ENCODE assay signal across 8 cellular contexts in the genomic region with DNA sequence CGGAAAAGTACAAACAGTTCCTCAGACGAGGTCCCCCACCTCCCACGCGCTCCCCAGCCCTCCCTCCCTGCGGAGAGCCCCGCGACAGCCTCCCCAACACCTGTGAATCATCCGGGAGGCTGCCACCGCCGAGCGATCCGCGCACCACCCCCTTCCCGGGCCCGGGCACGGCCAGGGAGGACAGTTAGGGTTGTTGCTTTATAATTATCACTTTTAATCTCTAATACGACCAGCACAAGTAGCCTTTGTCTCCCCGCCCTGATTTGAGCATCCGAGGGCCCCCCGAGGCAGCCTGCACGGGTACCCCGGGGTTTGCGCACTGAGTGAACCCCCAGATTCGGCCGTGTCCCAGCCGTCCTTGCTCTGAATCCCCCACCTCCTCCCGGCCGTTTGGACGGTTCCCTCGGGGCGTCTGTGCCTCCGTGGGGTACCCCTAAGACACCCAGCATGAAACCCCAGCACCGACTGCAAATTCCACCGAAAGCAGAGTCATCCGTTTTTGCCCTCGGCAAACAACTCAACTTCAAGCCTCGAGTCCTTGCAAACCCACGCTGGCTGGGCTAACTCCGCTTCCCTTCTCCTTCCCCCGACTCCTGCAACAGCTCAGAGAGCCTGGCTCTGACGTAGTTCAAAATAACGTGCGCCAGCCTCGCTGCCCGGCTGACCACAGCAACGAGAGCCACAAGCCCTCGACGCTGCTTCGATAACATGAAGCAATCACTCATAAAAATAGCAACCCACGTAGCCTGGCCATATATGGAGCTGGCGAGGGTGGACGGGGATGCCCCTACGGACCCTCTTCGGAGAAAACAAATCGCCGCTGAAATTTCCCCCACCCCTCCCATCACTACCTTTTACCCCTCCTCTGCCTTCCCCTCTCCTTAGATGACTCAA. TPM values are rescaled to one million over a fixed set of nuclear protein-coding genes. Genes with fewer than 3 reads are reported as not detected.
DNase-seq lines count a peak whose midpoint lies in the region; ATAC-seq and TF ChIP-seq lines count a peak whose summit lies in the region.

No MANE protein-coding gene starts in this region.

- BruUV-seq in Caco-2 (replicated peaks; lab: Mats Ljungman, UMichigan): no TSS peak

- no peak for TF ChIP-seq CTCF in Caco-2 (IDR thresholded peaks at IDR 0.05; ENCODE audit: insufficient read depth in 1 of 2, low read depth in 1 of 2, low read length in 1 of 2, severe bottlenecking in 1 of 2, unreplicated experiment in 1 of 2)
- no peak for TF ChIP-seq CTCF in foreskin keratinocyte (conservative IDR thresholded peaks at IDR 0.05)
- no peak for TF ChIP-seq CTCF in neural progenitor cell (IDR thresholded peaks at IDR 0.05)
- TF ChIP-seq CTCF in MM.1S (IDR thresholded peaks at IDR 0.05; ENCODE audit: low read length): no peak

- no peaks in the 10 kb centered on the region for H3K4me1 Mint-ChIP-seq in Caco-2 (ENCODE audit: low read depth, unreplicated experiment)
- peaks cover 11% of the 10 kb centered on the region for H3K4me1 Mint-ChIP-seq in activated CD4-positive, alpha-beta T cell treated with anti-CD3 and anti-CD28 coated beads, Interleukin-2, amount 10 ng/mL, durations not matched to agents 7 days and 5 days
- peaks cover 18% of the 10 kb centered on the region for H3K4me1 Mint-ChIP-seq in neural progenitor cell

- H3K4me1 ChIP-seq in Caco-2 (no peaks in the 10 kb centered on the region), foreskin keratinocyte (no peaks in the 10 kb centered on the region), neural progenitor cell (peaks cover 10% of the 10 kb centered on the region), MM.1S (ENCODE audit: low read length) (no peaks in the 10 kb centered on the region)

- POLR2A ChIA-PET in Caco-2 (lab: Charles Lee): no interaction called here
- POLR2A ChIA-PET in activated CD4-positive, alpha-beta T cell treated with anti-CD3 and anti-CD28 coated beads, Interleukin-2, amount 10 ng/mL, durations not matched to agents 7 days and 5 days (lab: Charles Lee): no interaction called here

- H3K4me3 Mint-ChIP-seq in Caco-2 (ENCODE audit: unreplicated experiment) (peak overlapping the region; percentile 25), neural progenitor cell (peak overlapping the region; percentile 88)
- H3K4me3 Mint-ChIP-seq in activated CD4-positive, alpha-beta T cell treated with anti-CD3 and anti-CD28 coated beads, Interleukin-2, amount 10 ng/mL, durations not matched to agents 7 days and 5 days: peak overlapping the region; percentile 17

- no peaks in the 10 kb centered on the region for H3K9me2 ChIP-seq in MM.1S (replicated peaks; ENCODE audit: insufficient read depth, low read length)

- H3K9ac ChIP-seq in neural progenitor cell (no peak overlapping the region), MM.1S (ENCODE audit: low read length) (no peak overlapping the region)

- H3K27ac ChIP-seq in foreskin keratinocyte: no peak overlapping the region
- H3K27ac ChIP-seq in neural progenitor cell: no peak overlapping the region
- H3K27ac ChIP-seq in MM.1S (ENCODE audit: low read length): no peak overlapping the region

- H3F3A ChIP-seq in neural progenitor cell (ENCODE audit: low read depth) (peaks cover 21% of the 10 kb centered on the region), MM.1S (ENCODE audit: insufficient read depth, low read length) (no peaks in the 10 kb centered on the region)

- no peaks in the 10 kb centered on the region for H3K27me3 ChIP-seq in Caco-2 (replicated peaks; ENCODE audit: control insufficient read depth, insufficient read depth, low read length)
- peaks cover 64% of the 10 kb centered on the region for H3K27me3 ChIP-seq in foreskin keratinocyte
- H3K27me3 ChIP-seq in neural progenitor cell: peaks cover 69% of the 10 kb centered on the region
- no peaks in the 10 kb centered on the region for H3K27me3 ChIP-seq in MM.1S (replicated peaks; ENCODE audit: insufficient read depth, low read length)

- H3K36me3 ChIP-seq in Caco-2 (ENCODE audit: control insufficient read depth, insufficient read depth, low read length) (no peaks in the 10 kb centered on the region), neural progenitor cell (no peaks in the 10 kb centered on the region), MM.1S (replicated peaks; ENCODE audit: insufficient read depth, low read length) (no peaks in the 10 kb centered on the region)

- H3K4me3 ChIP-seq in Caco-2 (ENCODE audit: low read depth, low read length): no peak overlapping the region
- H3K4me3 ChIP-seq in neural progenitor cell: peak overlapping the region; percentile 60
- H3K4me3 ChIP-seq in MM.1S (ENCODE audit: low read length): no peak overlapping the region

- H4K20me1 ChIP-seq in neural progenitor cell (ENCODE audit: low read depth) (peaks cover 17% of the 10 kb centered on the region), MM.1S (ENCODE audit: insufficient read depth, low read length) (no peaks in the 10 kb centered on the region)

- ATAC-seq in foreskin keratinocyte: peak; percentile 52
- no peak for ATAC-seq in GM21619 (IDR thresholded peaks at IDR 0.05; ENCODE audit: unreplicated experiment)
- ATAC-seq in HG03571 (IDR thresholded peaks at IDR 0.05; ENCODE audit: unreplicated experiment): no peak

- H3K27ac Mint-ChIP-seq in Caco-2 (ENCODE audit: unreplicated experiment) (no peak overlapping the region), neural progenitor cell (peak overlapping the region; percentile 98)
- no peak overlapping the region for H3K27ac Mint-ChIP-seq in activated CD4-positive, alpha-beta T cell treated with anti-CD3 and anti-CD28 coated beads, Interleukin-2, amount 10 ng/mL, durations not matched to agents 7 days and 5 days

- DNase-seq in Caco-2 (no peak), NCI-H1105 (lab: John Stamatoyannopoulos, UW) (peak; percentile 70), foreskin keratinocyte (peak in 1 of 2 donors; percentile 14), neural progenitor cell (ENCODE audit: low spot score) (peak; percentile 90), MM.1S (no peak)
- DNase-seq in activated CD4-positive, alpha-beta T cell treated with anti-CD3 and anti-CD28 coated beads, Interleukin-2, amount 10 ng/mL, durations not matched to agents 7 days and 5 days: no peak

- CTCF ChIA-PET in Caco-2 (lab: Charles Lee): no interaction called here
- CTCF ChIA-PET in activated CD4-positive, alpha-beta T cell treated with anti-CD3 and anti-CD28 coated beads, Interleukin-2, amount 10 ng/mL, durations not matched to agents 7 days and 5 days (lab: Charles Lee): no interaction called here

- H3K9me3 Mint-ChIP-seq in Caco-2 (ENCODE audit: unreplicated experiment) (no peaks in the 10 kb centered on the region), neural progenitor cell (no peaks in the 10 kb centered on the region)
- H3K9me3 Mint-ChIP-seq in activated CD4-positive, alpha-beta T cell treated with anti-CD3 and anti-CD28 coated beads, Interleukin-2, amount 10 ng/mL, durations not matched to agents 7 days and 5 days: no peaks in the 10 kb centered on the region

- H3K4me2 ChIP-seq in neural progenitor cell (peak overlapping the region; percentile 98), MM.1S (ENCODE audit: low read depth, low read length) (no peak overlapping the region)

- H3K79me2 ChIP-seq in neural progenitor cell (ENCODE audit: low read depth): no peaks in the 10 kb centered on the region
- H3K79me2 ChIP-seq in MM.1S (ENCODE audit: low read length): no peaks in the 10 kb centered on the region

- H2AFZ ChIP-seq in neural progenitor cell (replicated peaks) (peak overlapping the region; percentile 88), MM.1S (ENCODE audit: low read length) (no peak overlapping the region)

- H3K27me3 Mint-ChIP-seq in Caco-2 (ENCODE audit: insufficient read depth, unreplicated experiment) (peaks cover 15% of the 10 kb centered on the region), neural progenitor cell (ENCODE audit: insufficient read depth, low read depth) (peaks cover 5% of the 10 kb centered on the region)
- H3K27me3 Mint-ChIP-seq in activated CD4-positive, alpha-beta T cell treated with anti-CD3 and anti-CD28 coated beads, Interleukin-2, amount 10 ng/mL, durations not matched to agents 7 days and 5 days: peaks cover 27% of the 10 kb centered on the region

- no peaks in the 10 kb centered on the region for H3K9me3 ChIP-seq in Caco-2
- no peaks in the 10 kb centered on the region for H3K9me3 ChIP-seq in neural progenitor cell (ENCODE audit: low read depth)
- no peaks in the 10 kb centered on the region for H3K9me3 ChIP-seq in MM.1S (replicated peaks; ENCODE audit: insufficient read depth, low read length)

- intact Hi-C loops in Caco-2 (cut with micrococcal nuclease; ENCODE audit: unreplicated experiment): no loop called here

- no peaks in the 10 kb centered on the region for H3K36me3 Mint-ChIP-seq in Caco-2 (ENCODE audit: insufficient read depth, unreplicated experiment)
- H3K36me3 Mint-ChIP-seq in activated CD4-positive, alpha-beta T cell treated with anti-CD3 and anti-CD28 coated beads, Interleukin-2, amount 10 ng/mL, durations not matched to agents 7 days and 5 days (ENCODE audit: low read depth): no peaks in the 10 kb centered on the region
- H3K36me3 Mint-ChIP-seq in neural progenitor cell: no peaks in the 10 kb centered on the region

RNA-seq across cellular contexts. Expression of a gene that starts 0.9 kb away (rescaled TPM):
- total RNA-seq in Caco-2 (2022): not detected in 2 replicates
- total RNA-seq in activated CD4-positive, alpha-beta T cell treated with anti-CD3 and anti-CD28 coated beads, Interleukin-2, amount 10 ng/mL, durations not matched to agents 7 days and 5 days: not detected
- not detected in 2 replicates for total RNA-seq in foreskin keratinocyte
- polyA plus RNA-seq in foreskin keratinocyte: not detected in 2 replicates
- total RNA-seq in neural progenitor cell (ENCODE audit: low replicate concordance): not detected in 2 replicates

Comparison
In these comparisons a context has a peak if more than half of its experiments do, and no peak if none do; other contexts are left out.
1. DNase-seq: peak in NCI-H1105 (single experiment) and neural progenitor cell (single experiment); none in Caco-2 (0 of 2), activated CD4-positive, alpha-beta T cell treated with anti-CD3 and anti-CD28 coated beads, Interleukin-2, amount 10 ng/mL, durations not matched to agents 7 days and 5 days (single experiment) and MM.1S (single experiment).
2. H3K4me3 Mint-ChIP-seq: peak in every context shown above with its lines; median percentile 88 in neural progenitor cell; 25 in Caco-2; 17 in activated CD4-positive, alpha-beta T cell treated with anti-CD3 and anti-CD28 coated beads, Interleukin-2, amount 10 ng/mL, durations not matched to agents 7 days and 5 days.